8 cellular contexts compared by ENCODE assay signal in the genomic region with DNA sequence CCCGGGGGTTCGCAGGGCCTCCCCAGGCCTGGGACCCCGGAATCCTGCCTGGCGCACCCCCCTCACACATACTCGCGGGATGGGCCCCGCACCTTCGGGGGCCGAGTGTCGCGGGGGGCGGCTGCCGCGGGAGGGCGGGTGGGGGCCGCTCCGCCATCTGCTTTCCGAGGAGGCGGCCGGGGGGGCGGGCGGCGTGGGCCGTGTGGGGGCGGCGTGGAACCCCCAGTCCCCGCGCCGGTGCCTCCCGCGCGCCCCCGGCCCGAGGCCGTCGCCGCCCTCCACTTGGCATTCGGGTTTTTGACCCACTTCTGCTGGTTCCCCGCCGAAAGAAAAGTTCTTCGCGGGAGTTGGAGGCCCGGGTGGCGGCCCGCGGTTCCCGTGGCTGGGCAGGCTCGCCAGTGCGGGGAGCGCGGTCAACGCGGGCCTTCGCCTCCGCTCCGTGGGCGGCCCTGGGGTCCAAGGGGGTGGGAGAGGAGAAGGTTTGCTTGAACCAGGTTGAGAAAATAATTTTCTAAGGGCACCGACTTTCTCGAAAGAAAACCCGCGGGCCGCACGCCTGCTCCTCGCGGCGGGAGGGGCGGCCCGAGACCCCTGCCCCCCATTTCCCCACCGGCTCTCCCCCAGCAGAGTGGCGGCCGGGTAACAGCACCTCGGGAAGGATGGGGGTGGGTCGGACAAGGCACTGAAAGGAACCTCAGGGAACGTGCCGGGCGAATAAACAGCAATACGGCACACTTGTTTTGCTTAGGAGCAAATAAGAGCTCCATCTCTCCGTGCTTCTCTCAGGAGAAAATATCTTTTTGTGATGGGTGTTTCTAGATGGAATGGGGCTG. TPM values are rescaled to one million over a fixed set of nuclear protein-coding genes. Genes with fewer than 3 reads are reported as not detected.
DNase-seq lines count a peak whose midpoint lies in the region; ATAC-seq and TF ChIP-seq lines count a peak whose summit lies in the region.

No MANE protein-coding gene starts in this region.

- H3K4me3 ChIP-seq in BLaER1, result peak overlapping the region; percentile 97
- peak overlapping the region; percentile 32 for H3K4me3 ChIP-seq in NB4 (ENCODE audit: low read depth, low read length)

- H3K36me3 Mint-ChIP-seq in dendritic cell treated with granulocyte-macrophage colony-stimulating factor and Interleukin-4, amounts not matched to agents 40 ng/mL and 50 ng/mL, for 4 days (ENCODE audit: low read depth), result peaks cover 43% of the 10 kb centered on the region
- peaks cover 0 to 11% (median 0%) of the 10 kb centered on the region in 3 donors for H3K36me3 Mint-ChIP-seq in naive thymus-derived CD8-positive, alpha-beta T cell

- H3K27me3 ChIP-seq in BLaER1, result peaks cover 13% of the 10 kb centered on the region

- DNase-seq in NB4 (ENCODE audit: low read depth), result no peak
- peak in 2 of 10 donors; percentile 20 to 22 for DNase-seq in naive thymus-derived CD8-positive, alpha-beta T cell
- DNase-seq in NCI-H2107 treated with DMSO at 0.1 percent for 48 hours (lab: John Stamatoyannopoulos, UW; ENCODE audit: unreplicated experiment), result no peak
- no peak for DNase-seq in dedifferentiated amniotic fluid mesenchymal stem cell (ENCODE audit: extremely low spot score)
- no peak for DNase-seq in NK-92 treated with Interleukin-12 subunit alpha and Interleukin-12 subunit beta, amount 100 ng/mL, for 24 hours (lab: John Stamatoyannopoulos, UW)
- no peak for DNase-seq in NCI-H146 (lab: John Stamatoyannopoulos, UW)

- H3K9me3 Mint-ChIP-seq in dendritic cell treated with granulocyte-macrophage colony-stimulating factor and Interleukin-4, amounts not matched to agents 40 ng/mL and 50 ng/mL, for 4 days, result no peaks in the 10 kb centered on the region
- no peaks in the 10 kb centered on the region for H3K9me3 Mint-ChIP-seq in naive thymus-derived CD8-positive, alpha-beta T cell

- no peaks in the 10 kb centered on the region for H3K9me3 ChIP-seq in BLaER1

- peak overlapping the region; percentile 74 for H3K27ac ChIP-seq in BLaER1

- intact Hi-C loops in dendritic cell treated with granulocyte-macrophage colony-stimulating factor and Interleukin-4, amounts not matched to agents 40 ng/mL and 50 ng/mL, for 4 days (cut with micrococcal nuclease), result no loop called here

- peaks cover 51% of the 10 kb centered on the region for H4K20me1 ChIP-seq in BLaER1

- H3K4me3 Mint-ChIP-seq in dendritic cell treated with granulocyte-macrophage colony-stimulating factor and Interleukin-4, amounts not matched to agents 40 ng/mL and 50 ng/mL, for 4 days, result peak overlapping the region; percentile 68
- H3K4me3 Mint-ChIP-seq in naive thymus-derived CD8-positive, alpha-beta T cell, result peak overlapping the region; percentile 61 to 87 (median 78)

- H3K36me3 ChIP-seq in BLaER1, result peaks cover 38% of the 10 kb centered on the region

- peak overlapping the region; percentile 84 for H3K9ac ChIP-seq in BLaER1

- POLR2A ChIA-PET in naive thymus-derived CD8-positive, alpha-beta T cell (lab: Charles Lee), result interaction anchor here (0.6 to 10.0 kb wide), 4 partner anchors 8 to 35 kb away, joined by 3 to 156 read pairs (median 6); partner anchors contain the start of genes KLHL21, THAP3 and ZBTB48

- H3K27me3 Mint-ChIP-seq in dendritic cell treated with granulocyte-macrophage colony-stimulating factor and Interleukin-4, amounts not matched to agents 40 ng/mL and 50 ng/mL, for 4 days, result peaks cover 8% of the 10 kb centered on the region
- H3K27me3 Mint-ChIP-seq in naive thymus-derived CD8-positive, alpha-beta T cell, result no peaks in the 10 kb centered on the region

- H3K4me1 ChIP-seq in BLaER1, result peaks cover 28% of the 10 kb centered on the region

- H3K4me1 Mint-ChIP-seq in dendritic cell treated with granulocyte-macrophage colony-stimulating factor and Interleukin-4, amounts not matched to agents 40 ng/mL and 50 ng/mL, for 4 days (ENCODE audit: low read depth), result peaks cover 33% of the 10 kb centered on the region
- peaks cover 11 to 37% (median 24%) of the 10 kb centered on the region in 4 donors for H3K4me1 Mint-ChIP-seq in naive thymus-derived CD8-positive, alpha-beta T cell

- ATAC-seq in naive thymus-derived CD8-positive, alpha-beta T cell, result no peak

- TF ChIP-seq CTCF in NB4 (IDR thresholded peaks at IDR 0.05; ENCODE audit: low read depth, low read length), result no peak

- TF ChIP-seq POLR2A in NB4 (IDR thresholded peaks at IDR 0.05; ENCODE audit: extremely low read depth, insufficient read length), result no peak

- peak overlapping the region; percentile 39 for H3K27ac Mint-ChIP-seq in dendritic cell treated with granulocyte-macrophage colony-stimulating factor and Interleukin-4, amounts not matched to agents 40 ng/mL and 50 ng/mL, for 4 days
- H3K27ac Mint-ChIP-seq in naive thymus-derived CD8-positive, alpha-beta T cell, result peak overlapping the region; percentile 64 to 92 (median 76)

- H3K4me2 ChIP-seq in BLaER1, result peak overlapping the region; percentile 85

RNA-seq across cellular contexts. Expression of gene PHF13, which starts 1.6 kb away (rescaled TPM):
- total RNA-seq in naive thymus-derived CD8-positive, alpha-beta T cell, result 1 to 10 TPM; 8.4 to 8.5 TPM
- 1 to 10 TPM; 1.4 to 4.3 (median 3.2) TPM for polyA plus RNA-seq in naive thymus-derived CD8-positive, alpha-beta T cell

RNA-seq across cellular contexts. Expression of gene THAP3, which starts 9.5 kb away (rescaled TPM):
- total RNA-seq in naive thymus-derived CD8-positive, alpha-beta T cell, result 10 to 100 TPM; 28.7 to 30.7 TPM
- polyA plus RNA-seq in naive thymus-derived CD8-positive, alpha-beta T cell, result 10 to 100 TPM; 20.1 to 26.5 (median 25.4) TPM

RNA-seq across cellular contexts. Expression of gene KLHL21, which starts 12.5 kb away (rescaled TPM):
- total RNA-seq in naive thymus-derived CD8-positive, alpha-beta T cell, result 10 to 100 TPM; 67.1 to 67.7 TPM
- 10 to 100 TPM; 15.7 to 26.4 (median 16.3) TPM for polyA plus RNA-seq in naive thymus-derived CD8-positive, alpha-beta T cell

RNA-seq across cellular contexts. Expression of gene ZBTB48, which starts 35.4 kb away (rescaled TPM):
- 10 to 100 TPM; 64.5 to 73.2 TPM for total RNA-seq in naive thymus-derived CD8-positive, alpha-beta T cell
- 10 to 100 TPM in 2 of 3 donors, 1 to 10 TPM in 1; 9.8 to 30.0 (median 28.7) TPM for polyA plus RNA-seq in naive thymus-derived CD8-positive, alpha-beta T cell
